ENCODE assay signal across 8 cellular contexts in genomic region chr14:101947904-101948665, GRCh38. TPM values are rescaled to one million over a fixed set of nuclear protein-coding genes. Genes with fewer than 3 reads are reported as not detected.
DNase-seq lines count a peak whose midpoint lies in the region; ATAC-seq and TF ChIP-seq lines count a peak whose summit lies in the region.

No MANE protein-coding gene starts in this region.

- no peaks in the 10 kb centered on the region for H3K36me3 ChIP-seq in adrenal gland (replicated peaks in 1 of 2)
- no peaks in the 10 kb centered on the region for H3K36me3 ChIP-seq in parathyroid adenoma (ENCODE audit: control insufficient read depth, insufficient read depth, low read length)
- no peaks in the 10 kb centered on the region for H3K36me3 ChIP-seq in tibial nerve

- 0 to 1% (median 0%) methylated on average over 21 to 53 of the region's 53 CpGs for WGBS in adrenal gland, 4 donors
- WGBS in tibial nerve, 2 donors, result 0 to 1% methylated on average over 31 to 51 of the region's 53 CpGs

- peak overlapping the region; percentile 95 for H3K4me2 ChIP-seq in parathyroid adenoma (ENCODE audit: low read length)

- H3K79me2 ChIP-seq in parathyroid adenoma, result peaks cover 2% of the 10 kb centered on the region

- in situ Hi-C loops in GM13976 (cut with MboI; ENCODE audit: low sequenced_read_pairs, unreplicated experiment), result no loop called here

- peak overlapping the region; percentile 99 for H2AFZ ChIP-seq in parathyroid adenoma

- H3K9ac ChIP-seq in parathyroid adenoma, result peak overlapping the region; percentile 90

- DNase-seq in GM13976 (ENCODE audit: low spot score) (peak; percentile 100), NCI-H1436 treated with DMSO at 0.1 percent for 48 hours (lab: John Stamatoyannopoulos, UW) (peak; percentile 97), T follicular helper cell (ENCODE audit: low read depth) (peak; percentile 100), adrenal gland (peak; percentile 100), cardiac septum (ENCODE audit: low spot score) (peak; percentile 100), tibial nerve (ENCODE audit: low spot score in 2 of 2) (peak; percentile 100)

- H3K4me3 ChIP-seq in adrenal gland, result peak overlapping the region; percentile 59 to 95 (median 68)
- H3K4me3 ChIP-seq in parathyroid adenoma (ENCODE audit: low read depth, low read length), result peak overlapping the region; percentile 90
- peak overlapping the region; percentile 56 to 84 (median 64) for H3K4me3 ChIP-seq in tibial nerve

- intact Hi-C loops in adrenal gland (cut with DNase I), result no loop called here
- intact Hi-C loops in cardiac septum (cut with DNase I), result loop anchor here (5.0 kb wide), 1 partner anchor 176 kb away; no protein-coding TSS in a partner anchor

- peak; percentile 97 for ATAC-seq in HG02852 (IDR thresholded peaks at IDR 0.05; ENCODE audit: unreplicated experiment)

- H3K4me1 ChIP-seq in adrenal gland (replicated peaks in 1 of 2) (peaks cover 16 to 21% of the 10 kb centered on the region in 2 donors), parathyroid adenoma (peaks cover 2% of the 10 kb centered on the region), tibial nerve (peaks cover 0 to 29% (median 11%) of the 10 kb centered on the region in 4 donors)

- H3K9me3 ChIP-seq in adrenal gland (replicated peaks in 1 of 3) (no peaks in the 10 kb centered on the region), parathyroid adenoma (ENCODE audit: control insufficient read depth, low read length) (no peaks in the 10 kb centered on the region), tibial nerve (no peaks in the 10 kb centered on the region)

- H3K27me3 ChIP-seq in adrenal gland (no peaks in the 10 kb centered on the region), parathyroid adenoma (ENCODE audit: control insufficient read depth, insufficient read depth, low read length) (no peaks in the 10 kb centered on the region), tibial nerve (no peaks in the 10 kb centered on the region)

- TF ChIP-seq POLR2A in adrenal gland (IDR thresholded peaks at IDR 0.05), result peak; percentile 94 to 96
- peak; percentile 71 to 96 for TF ChIP-seq POLR2A in tibial nerve (IDR thresholded peaks at IDR 0.05)

- peak overlapping the region; percentile 71 to 98 (median 97) for H3K27ac ChIP-seq in adrenal gland
- peak overlapping the region; percentile 97 for H3K27ac ChIP-seq in parathyroid adenoma
- peak overlapping the region; percentile 88 to 99 (median 95) for H3K27ac ChIP-seq in tibial nerve

- peak; percentile 8 for TF ChIP-seq CTCF in GM13976 (IDR thresholded peaks at IDR 0.05; ENCODE audit: borderline replicate concordance, control extremely low read depth, extremely low read depth, insufficient read depth, missing control alignments)
- peak in 1 of 6 experiments; percentile 6 for TF ChIP-seq CTCF in adrenal gland (IDR thresholded peaks at IDR 0.05)
- no peak for TF ChIP-seq CTCF in parathyroid adenoma (IDR thresholded peaks at IDR 0.05)
- peak in 2 of 5 experiments; percentile 49 to 51 for TF ChIP-seq CTCF in tibial nerve (IDR thresholded peaks at IDR 0.05)

- TF ChIP-seq EP300 in tibial nerve (IDR thresholded peaks at IDR 0.05), result peak; percentile 95 to 99

RNA-seq across cellular contexts. Expression of gene DYNC1H1, which starts 16.3 kb away (rescaled TPM):
- total RNA-seq in adrenal gland (100 to 1,000 TPM; 295 to 509 (median 370) TPM), cardiac septum (575 TPM), tibial nerve (100 to 1,000 TPM; 506 to 690 (median 631) TPM)
- 100 to 1,000 TPM; 202 to 337 (median 273) TPM for polyA plus RNA-seq in adrenal gland

Comparison
In these comparisons a context has a peak if more than half of its experiments do, and no peak if none do; other contexts are left out.
1. Peak in every context shown above with its lines: DNase-seq, ATAC-seq, H3K4me3 ChIP-seq and H3K27ac ChIP-seq.